In genomic region chr11:74347381-74347780, GRCh38 we compare ENCODE assay signal across 1 cellular context.
TF ChIP-seq lines count a peak whose summit lies in the region.

No MANE protein-coding gene starts in this region.

TF ChIP-seq in A549, 52 proteins besides CTCF, POLR2A, EP300 and RAD21:
- no peak for TF ChIP-seq SREBF2 (IDR thresholded peaks at IDR 0.05)
